Comparison of ENCODE assay signal across 8 cellular contexts in genomic region chr10:130190065-130190736, GRCh38. TPM values are rescaled to one million over a fixed set of nuclear protein-coding genes. Genes with fewer than 3 reads are reported as not detected.
DNase-seq lines count a peak whose midpoint lies in the region; ATAC-seq and TF ChIP-seq lines count a peak whose summit lies in the region.

No MANE protein-coding gene starts in this region.

- H3K4me3 ChIP-seq in AG04450 (ENCODE audit: low read depth, low read length): peak overlapping the region; percentile 68

- peaks cover 2% of the 10 kb centered on the region for H3K4me1 Mint-ChIP-seq in activated CD4-positive, alpha-beta memory T cell treated with anti-CD3 and anti-CD28 coated beads, Interleukin-2, amount 10 ng/mL, durations not matched to agents 7 days and 5 days

- peaks cover 6% of the 10 kb centered on the region for H3K36me3 Mint-ChIP-seq in activated CD4-positive, alpha-beta memory T cell treated with anti-CD3 and anti-CD28 coated beads, Interleukin-2, amount 10 ng/mL, durations not matched to agents 7 days and 5 days (ENCODE audit: low read depth)

- H3K4me3 Mint-ChIP-seq in activated CD4-positive, alpha-beta memory T cell treated with anti-CD3 and anti-CD28 coated beads, Interleukin-2, amount 10 ng/mL, durations not matched to agents 7 days and 5 days: no peak overlapping the region

- H3K27ac ChIP-seq in AG04450 (ENCODE audit: low read depth, low read length): no peak overlapping the region

- peak; percentile 51 for DNase-seq in AG04450 (ENCODE audit: low read depth, low spot score)
- peak; percentile 16 for DNase-seq in NCI-H446 treated with DMSO at 0.1 percent for 48 hours (lab: John Stamatoyannopoulos, UW)
- peak; percentile 90 for DNase-seq in activated CD4-positive, alpha-beta memory T cell treated with anti-CD3 and anti-CD28 coated beads, Interleukin-2, amount 10 ng/mL, durations not matched to agents 7 days and 5 days
- DNase-seq in effector CD4-positive, alpha-beta T cell: peak; percentile 84
- peak; percentile 85 to 90 for DNase-seq in lung microvascular endothelial cell (ENCODE audit: low read depth in 2 of 2)
- DNase-seq in stimulated activated CD4-positive, alpha-beta T cell treated with anti-CD3 and anti-CD28 coated beads, Interleukin-4, amount 100 ng/mL, for 48 hours (ENCODE audit: low read depth in 2 of 2): peak; percentile 82 to 89

- no peaks in the 10 kb centered on the region for H3K9me3 Mint-ChIP-seq in activated CD4-positive, alpha-beta memory T cell treated with anti-CD3 and anti-CD28 coated beads, Interleukin-2, amount 10 ng/mL, durations not matched to agents 7 days and 5 days

- peaks cover 3% of the 10 kb centered on the region for H3K27me3 Mint-ChIP-seq in activated CD4-positive, alpha-beta memory T cell treated with anti-CD3 and anti-CD28 coated beads, Interleukin-2, amount 10 ng/mL, durations not matched to agents 7 days and 5 days

- peak; percentile 82 for TF ChIP-seq CTCF in AG04450 (IDR thresholded peaks at IDR 0.05; ENCODE audit: low read depth, low read length)

- no peaks in the 10 kb centered on the region for H3K27me3 ChIP-seq in AG04450 (ENCODE audit: control insufficient read depth, insufficient read depth, low read length)

- peaks cover 4% of the 10 kb centered on the region; the same call in 1 of the 2 replicates for H3K9me3 ChIP-seq in AG04450 (ENCODE audit: control insufficient read depth, insufficient read depth, low read length)

- CTCF ChIA-PET in AG04450 (lab: Charles Lee): interaction anchor here (0.6 to 4.6 kb wide), 17 partner anchors 8 to 1850 kb away, joined by 3 to 26 read pairs (median 4); no protein-coding TSS in a partner anchor
- CTCF ChIA-PET in activated CD4-positive, alpha-beta memory T cell treated with anti-CD3 and anti-CD28 coated beads, Interleukin-2, amount 10 ng/mL, durations not matched to agents 7 days and 5 days (lab: Charles Lee): interaction anchor here (1.0 to 2.0 kb wide), 4 partner anchors 11 to 1604 kb away, joined by 3 to 4 read pairs (median 3); no protein-coding TSS in a partner anchor

- POLR2A ChIA-PET in AG04450 (lab: Yijun Ruan, JAX): no interaction called here
- POLR2A ChIA-PET in activated CD4-positive, alpha-beta memory T cell treated with anti-CD3 and anti-CD28 coated beads, Interleukin-2, amount 10 ng/mL, durations not matched to agents 7 days and 5 days (lab: Charles Lee): no interaction called here

- ATAC-seq in GM18858 (IDR thresholded peaks at IDR 0.05; ENCODE audit: unreplicated experiment): peak; percentile 85
- ATAC-seq in HG03066 (IDR thresholded peaks at IDR 0.05; ENCODE audit: low read depth, unreplicated experiment): peak; percentile 85

- no peak overlapping the region for H3K27ac Mint-ChIP-seq in activated CD4-positive, alpha-beta memory T cell treated with anti-CD3 and anti-CD28 coated beads, Interleukin-2, amount 10 ng/mL, durations not matched to agents 7 days and 5 days

RNA-seq across cellular contexts. Expression of gene GLRX3, which starts 54.0 kb away (rescaled TPM):
- 91.0 and 126 TPM in 2 replicates for polyA plus RNA-seq in AG04450 (2011; rRNA removed)
- 12.6 and 24.4 TPM in 2 replicates for polyA minus RNA-seq in AG04450 (2011; rRNA and poly(A)+ RNA removed)
- total RNA-seq in activated CD4-positive, alpha-beta memory T cell treated with anti-CD3 and anti-CD28 coated beads, Interleukin-2, amount 10 ng/mL, durations not matched to agents 7 days and 5 days: 10 to 100 TPM; 73.8 to 83.7 TPM
- total RNA-seq in lung microvascular endothelial cell: 47.2 and 53.8 TPM in 2 replicates

Comparison
In these comparisons a context has a peak if more than half of its experiments do, and no peak if none do; other contexts are left out.
1. DNase-seq: peak in every context shown above with its lines; median percentile 90 in activated CD4-positive, alpha-beta memory T cell treated with anti-CD3 and anti-CD28 coated beads, Interleukin-2, amount 10 ng/mL, durations not matched to agents 7 days and 5 days; 88 in lung microvascular endothelial cell; 86 in stimulated activated CD4-positive, alpha-beta T cell treated with anti-CD3 and anti-CD28 coated beads, Interleukin-4, amount 100 ng/mL, for 48 hours; 84 in effector CD4-positive, alpha-beta T cell; 51 in AG04450; 16 in NCI-H446 treated with DMSO at 0.1 percent for 48 hours.